12 cellular contexts compared by ENCODE assay signal in the genomic region with DNA sequence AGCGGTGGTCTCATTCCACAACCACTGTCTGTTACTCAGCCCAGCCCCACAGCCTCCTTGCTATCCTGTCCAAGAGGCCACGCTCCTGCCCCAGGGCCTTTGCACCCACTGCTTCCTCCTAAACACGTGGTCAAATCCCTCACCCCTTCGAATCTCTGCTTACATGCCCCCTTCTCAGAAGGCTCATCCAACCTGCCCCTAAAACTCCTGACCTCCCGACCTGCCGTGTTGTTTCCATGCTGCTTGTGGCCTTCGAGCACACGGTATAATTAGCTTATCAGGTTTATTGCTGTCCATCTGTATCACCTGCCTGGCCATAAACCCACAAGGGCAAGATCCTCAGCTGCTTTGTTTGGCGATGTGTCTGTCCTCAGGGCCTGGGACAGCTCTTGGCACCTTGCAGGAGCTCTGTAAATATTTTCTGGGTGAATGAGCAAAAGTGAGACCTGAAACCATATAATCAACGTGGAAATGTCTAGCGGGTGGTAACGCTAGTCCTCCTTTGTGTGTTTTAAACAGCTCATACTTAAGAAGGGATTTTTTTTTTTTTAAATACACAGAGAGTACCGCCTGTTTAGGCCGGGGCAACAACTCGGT. TPM values are rescaled to one million over a fixed set of nuclear protein-coding genes. Genes with fewer than 3 reads are reported as not detected.
A peak's percentile ranks its signal among the peaks of the same experiment; 100 is the strongest.
DNase-seq lines count a peak whose midpoint lies in the region; ATAC-seq, FAIRE-seq and TF ChIP-seq lines count a peak whose summit lies in the region.
"Had no signal": no experiment of that assay in that cellular context is flagged by ENCODE, and none has a peak within 500 bp of the region (broad histone marks: within the 10 kb centered on the region; RNA-seq: fewer than 3 reads in every experiment).

No MANE protein-coding gene starts in this region.

- H3K9me3 ChIP-seq in PC-3 (ENCODE audit: low read length) (no peaks in the 10 kb centered on the region), mucosa of rectum (ENCODE audit: control insufficient read depth in 2 of 2, low read length in 2 of 2) (no peaks in the 10 kb centered on the region)

- H3K9ac ChIP-seq in PC-3 (ENCODE audit: low read length) = no peak overlapping the region
- H3K9ac ChIP-seq in mucosa of rectum (ENCODE audit: low read depth in 1 of 2, low read length in 2 of 2) = no peak overlapping the region

- peaks cover 67% of the 10 kb centered on the region for H3K79me2 ChIP-seq in PC-3 (ENCODE audit: low read length)

- no peaks in the 10 kb centered on the region for H3K27me3 ChIP-seq in PC-3 (ENCODE audit: low read length)
- no peaks in the 10 kb centered on the region for H3K27me3 ChIP-seq in mucosa of rectum (ENCODE audit: control insufficient read depth in 2 of 2, insufficient read depth in 2 of 2, low read length in 2 of 2)

- CTCF ChIA-PET in PC-3 (lab: Charles Lee) = interaction anchor here (1.5 to 1.8 kb wide), 2 partner anchors 10 to 79 kb away, joined by 6 to 7 read pairs; no protein-coding TSS in a partner anchor

- FAIRE-seq in GM18507 (lab: Jason Lieb, UNC) = peak; percentile 44

- peak; percentile 44 for DNase-seq in GM18507 (ENCODE audit: extremely low spot score, insufficient read length, low read depth)
- peak; percentile 51 for DNase-seq in PC-3
- DNase-seq in cortex of kidney (lab: John Stamatoyannopoulos, UW) = no peak
- DNase-seq in LoVo (ENCODE audit: low spot score) = no peak
- DNase-seq in activated CD4-positive, CD25-positive, alpha-beta regulatory T cell (lab: John Stamatoyannopoulos, UW) = no peak
- DNase-seq in activated gamma-delta T cell treated with Interleukin-2 at 50 U/mL for 16 hours = no peak
- DNase-seq: activated CD4-positive, CD25-positive, alpha-beta regulatory T cell treated with anti-CD3 and anti-CD28 coated beads, Interleukin-2, amount 50 U/mL, for 72 hours; DMS79; stimulated activated naive CD8-positive, alpha-beta T cell treated with anti-CD3 and anti-CD28 coated beads, Interleukin-15, Interleukin-2, amounts not matched to agents 100 U/mL and 50 U/mL, for 24 hours had no signal

- H3K36me3 ChIP-seq in PC-3 (ENCODE audit: low read depth, low read length) = peaks cover 3% of the 10 kb centered on the region; the same call in 1 of the 2 replicates
- H3K36me3 ChIP-seq in mucosa of rectum (ENCODE audit: control insufficient read depth in 2 of 2, insufficient read depth in 2 of 2, low read length in 2 of 2) = no peaks in the 10 kb centered on the region

- H3K4me3 ChIP-seq in PC-3 (ENCODE audit: low read length) = no peak overlapping the region
- no peak overlapping the region for H3K4me3 ChIP-seq in mucosa of rectum (ENCODE audit: low read length in 2 of 2)
- H3K4me3 ChIP-seq: lung had no signal

- TF ChIP-seq CTCF in PC-3 (conservative IDR thresholded peaks at IDR 0.05; ENCODE audit: low read depth, low read length) = no peak

- H4K20me1 ChIP-seq in PC-3 (ENCODE audit: low read length) = no peaks in the 10 kb centered on the region

- intact Hi-C loops in PC-3 (cut with micrococcal nuclease) = loop anchor here (2.0 kb wide), 1 partner anchor 71 kb away; no protein-coding TSS in a partner anchor

- no peak overlapping the region for H2AFZ ChIP-seq in PC-3 (ENCODE audit: low read length)

- ATAC-seq in HG02678 (IDR thresholded peaks at IDR 0.05; ENCODE audit: unreplicated experiment) = peak; percentile 77
- peak; percentile 27; the same call in 1 of the 2 replicates for ATAC-seq in PC-3
- ATAC-seq: stimulated activated naive CD8-positive, alpha-beta T cell treated with anti-CD3 and anti-CD28 coated beads, Interleukin-15, Interleukin-2, amounts not matched to agents 100 U/mL and 50 U/mL, for 24 hours had no signal

- H3K4me2 ChIP-seq in PC-3 (ENCODE audit: low read length) = peak overlapping the region; percentile 43; the same call in 1 of the 2 replicates

- POLR2A ChIA-PET in PC-3 (lab: Charles Lee; ENCODE audit: unreplicated experiment) = interaction anchor here (0.6 kb wide), 1 partner anchor 113 kb away, joined by 3 read pairs; no protein-coding TSS in a partner anchor

- no peaks in the 10 kb centered on the region for H3K9me2 ChIP-seq in PC-3 (replicated peaks; ENCODE audit: low read length)

- H3F3A ChIP-seq in PC-3 (ENCODE audit: low read length, unreplicated experiment) = peaks cover 8% of the 10 kb centered on the region

- BruUV-seq in PC-3 (replicated peaks; lab: Mats Ljungman, UMichigan) = no TSS peak

- H3K4me1 ChIP-seq in PC-3 (ENCODE audit: insufficient read depth, low read length) = peaks cover 23% of the 10 kb centered on the region
- peaks cover 20 to 22% of the 10 kb centered on the region in 2 donors for H3K4me1 ChIP-seq in mucosa of rectum (ENCODE audit: control insufficient read depth in 2 of 2, insufficient read depth in 2 of 2, low read length in 2 of 2)

- H3K27ac ChIP-seq in PC-3 (ENCODE audit: low read length) = peak overlapping the region; percentile 78
- peak overlapping the region; percentile 43 to 78 for H3K27ac ChIP-seq in mucosa of rectum (ENCODE audit: low read depth in 2 of 2, low read length in 2 of 2)

RNA-seq across cellular contexts. Expression of a gene that starts 36.0 kb away (rescaled TPM):
- 79.1 and 80.5 TPM in 2 replicates for total RNA-seq in PC-3 (2014; rRNA removed)

Comparison
In these comparisons a context has a peak if more than half of its experiments do, and no peak if none do; other contexts are left out.
1. DNase-seq: peak in GM18507 (single experiment) and PC-3 (single experiment); none in cortex of kidney (single experiment), LoVo (single experiment), activated CD4-positive, CD25-positive, alpha-beta regulatory T cell (0 of 4) and activated gamma-delta T cell treated with Interleukin-2 at 50 U/mL for 16 hours (single experiment).